Comparison of ENCODE assay signal across 14 cellular contexts in the genomic region with DNA sequence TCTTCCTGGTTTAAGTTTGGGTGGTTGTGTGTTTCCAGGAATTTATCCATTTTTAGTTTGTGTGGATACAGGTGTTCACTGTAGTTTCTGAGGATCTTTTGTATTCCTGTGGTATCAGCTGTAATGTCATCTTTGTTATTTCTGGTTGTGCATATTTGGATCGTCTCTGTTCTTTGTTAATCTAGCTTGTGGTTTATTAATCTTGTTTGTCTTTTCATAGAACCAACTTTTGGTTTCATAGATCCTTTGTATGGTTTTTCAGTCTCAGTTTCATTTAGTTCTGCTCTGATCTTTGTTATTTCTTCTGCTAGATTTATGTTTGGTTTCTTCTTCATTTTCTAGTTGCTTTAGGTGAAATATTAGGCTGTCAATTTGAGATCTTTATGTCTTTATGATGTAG.
DNase-seq lines count a peak whose midpoint lies in the region; ATAC-seq, FAIRE-seq and TF ChIP-seq lines count a peak whose summit lies in the region.
"Had no signal": no experiment of that assay in that cellular context is flagged by ENCODE, and none has a peak within 500 bp of the region (broad histone marks: within the 10 kb centered on the region; RNA-seq: fewer than 3 reads in every experiment).

No MANE protein-coding gene starts in this region.

- H3K4me1 ChIP-seq in GM12878 (ENCODE audit: control insufficient read depth, insufficient read depth, low read length) (no peaks in the 10 kb centered on the region), smooth muscle cell (ENCODE audit: low read depth) (no peaks in the 10 kb centered on the region)
- H3K4me1 ChIP-seq: esophagus squamous epithelium had no signal

- peak; percentile 84 for ATAC-seq in GM19324 (IDR thresholded peaks at IDR 0.05; ENCODE audit: low FRiP score, unreplicated experiment)
- ATAC-seq in GM21825 (IDR thresholded peaks at IDR 0.05; ENCODE audit: unreplicated experiment): peak; percentile 90
- ATAC-seq in HG03103 (IDR thresholded peaks at IDR 0.05; ENCODE audit: low read depth, unreplicated experiment): peak; percentile 84
- ATAC-seq in GM12878: peak; percentile 90
- ATAC-seq: activated naive CD4-positive, alpha-beta T cell treated with anti-CD3 and anti-CD28 coated beads, Interleukin-2, amount 50 U/mL, for 72 hours had no signal

- POLR2A ChIA-PET in GM12878 (lab: Charles Lee): interaction anchor here (0.5 kb wide), 1 partner anchor 27 kb away, joined by 4 read pairs; no protein-coding TSS in a partner anchor

- 0% methylated on average over 1 of the region's 1 CpG for WGBS in GM12878 (ENCODE audit: insufficient coverage, insufficient replicate concordance, low lambda C conversion rate, missing lambda C conversion rate)
- WGBS in smooth muscle cell (ENCODE audit: low lambda C conversion rate): 86% methylated on average over 1 of the region's 1 CpG

- no peaks in the 10 kb centered on the region; a peak in 2 of 4 replicates for H3K27me3 ChIP-seq in GM12878 (replicated peaks in 1 of 2; ENCODE audit: control insufficient read depth in 2 of 2, insufficient read depth in 2 of 2, low read length in 1 of 2)
- no peaks in the 10 kb centered on the region for H3K27me3 ChIP-seq in smooth muscle cell (ENCODE audit: low read depth)
- H3K27me3 ChIP-seq: esophagus squamous epithelium had no signal

- no peak for TF ChIP-seq RAD21 in GM12878 (IDR thresholded peaks at IDR 0.05; ENCODE audit: insufficient read depth, low read depth, low read length)

- DNase-seq in GM12878 (ENCODE audit: low read depth, low spot score) (no peak), smooth muscle cell (lab: John Stamatoyannopoulos, UW; ENCODE audit: unreplicated experiment) (no peak), frontal cortex (ENCODE audit: low spot score in 2 of 2) (no peak), RKO (ENCODE audit: low spot score) (no peak)
- DNase-seq in activated naive CD4-positive, alpha-beta T cell treated with anti-CD3 and anti-CD28 coated beads for 36 hours: no peak
- DNase-seq: activated CD4-positive, alpha-beta memory T cell treated with anti-CD3 and anti-CD28 coated beads for 36 hours; esophagus squamous epithelium; NCI-H2171; PC-9; T-helper 9 cell had no signal

- BruUV-seq in GM12878 (replicated peaks; lab: Mats Ljungman, UMichigan): no TSS peak

- no peak for TF ChIP-seq POLR2A in GM12878 (IDR thresholded peaks at IDR 0.05; ENCODE audit: low read depth, low read length)

- no peak for TF ChIP-seq EP300 in GM12878 (IDR thresholded peaks at IDR 0.05; ENCODE audit: borderline replicate concordance in 1 of 2, control insufficient read depth in 1 of 2, low read depth in 2 of 2, low read length in 2 of 2)

- H3K4me3 Mint-ChIP-seq in activated naive CD4-positive, alpha-beta T cell treated with anti-CD3 and anti-CD28 coated beads for 36 hours: no peak overlapping the region
- H3K4me3 Mint-ChIP-seq: activated CD4-positive, alpha-beta memory T cell treated with anti-CD3 and anti-CD28 coated beads for 36 hours had no signal

- no peak overlapping the region for H2AFZ ChIP-seq in GM12878 (ENCODE audit: control insufficient read depth, low read depth, low read length)
- H2AFZ ChIP-seq in smooth muscle cell (ENCODE audit: low read depth): no peak overlapping the region
- H2AFZ ChIP-seq: PC-9 had no signal

- H3K79me2 ChIP-seq in GM12878 (ENCODE audit: control insufficient read depth, insufficient read depth, low read length) (no peaks in the 10 kb centered on the region), smooth muscle cell (ENCODE audit: low read depth) (no peaks in the 10 kb centered on the region)

- no peaks in the 10 kb centered on the region for H3K27me3 Mint-ChIP-seq in activated naive CD4-positive, alpha-beta T cell treated with anti-CD3 and anti-CD28 coated beads for 36 hours (ENCODE audit: low read depth)
- H3K27me3 Mint-ChIP-seq: activated CD4-positive, alpha-beta memory T cell treated with anti-CD3 and anti-CD28 coated beads for 36 hours had no signal

- H4K20me1 ChIP-seq in GM12878 (ENCODE audit: control insufficient read depth, insufficient read depth) (no peaks in the 10 kb centered on the region), smooth muscle cell (ENCODE audit: low read depth) (no peaks in the 10 kb centered on the region)

- no peak overlapping the region for H3K27ac ChIP-seq in GM12878 (ENCODE audit: control insufficient read depth, insufficient read depth)
- no peak overlapping the region for H3K27ac ChIP-seq in smooth muscle cell (ENCODE audit: low read depth)
- H3K27ac ChIP-seq: esophagus squamous epithelium, PC-9 had no signal

- peak overlapping the region; percentile 39; the same call in 1 of the 2 replicates for H3K4me2 ChIP-seq in GM12878 (ENCODE audit: control insufficient read depth, insufficient read depth)
- H3K4me2 ChIP-seq in smooth muscle cell: no peak overlapping the region
- H3K4me2 ChIP-seq: PC-9 had no signal

- H3K4me1 Mint-ChIP-seq in activated naive CD4-positive, alpha-beta T cell treated with anti-CD3 and anti-CD28 coated beads for 36 hours (ENCODE audit: low read depth): no peaks in the 10 kb centered on the region

- H3K9me3 Mint-ChIP-seq in activated naive CD4-positive, alpha-beta T cell treated with anti-CD3 and anti-CD28 coated beads for 36 hours: peaks cover 9% of the 10 kb centered on the region

- intact Hi-C loops in GM12878 (cut with micrococcal nuclease; ENCODE audit: unreplicated experiment): loop anchor here (10.0 kb wide), 1 partner anchor 393 kb away; a partner anchor contains a TSS
- intact Hi-C loops in activated naive CD4-positive, alpha-beta T cell treated with anti-CD3 and anti-CD28 coated beads for 36 hours (cut with micrococcal nuclease): no loop called here

- FAIRE-seq in GM12878 (lab: Jason Lieb, UNC): peak; percentile 80
- no peak for FAIRE-seq in frontal cortex (lab: Jason Lieb, UNC)

- H3F3A ChIP-seq in smooth muscle cell (ENCODE audit: low read depth): no peaks in the 10 kb centered on the region

- H3K9ac ChIP-seq in GM12878 (ENCODE audit: control insufficient read depth, insufficient read depth, low read length) (no peak overlapping the region), smooth muscle cell (ENCODE audit: low read depth) (no peak overlapping the region)

- peak overlapping the region; percentile 13; the same call in 1 of the 2 replicates for H3K4me3 ChIP-seq in GM12878
- H3K4me3 ChIP-seq in smooth muscle cell: no peak overlapping the region
- H3K4me3 ChIP-seq: esophagus squamous epithelium, PC-9 had no signal

- H3K36me3 Mint-ChIP-seq in activated naive CD4-positive, alpha-beta T cell treated with anti-CD3 and anti-CD28 coated beads for 36 hours (ENCODE audit: low read depth): no peaks in the 10 kb centered on the region
- H3K36me3 Mint-ChIP-seq: activated CD4-positive, alpha-beta memory T cell treated with anti-CD3 and anti-CD28 coated beads for 36 hours; activated naive CD4-positive, alpha-beta T cell treated with anti-CD3 and anti-CD28 coated beads, Interleukin-2, amount 50 U/mL, for 72 hours had no signal

- SMC1A ChIA-PET in GM12878 (lab: Charles Lee; ENCODE audit: uncharacterized antibody, unreplicated experiment): interaction anchor here (0.7 to 1.5 kb wide), 6 partner anchors 11 to 191 kb away, joined by 3 to 6 read pairs (median 3); no protein-coding TSS in a partner anchor

- RAD21 ChIA-PET in GM12878 (lab: Charles Lee; ENCODE audit: unreplicated experiment): interaction anchor here (1.2 kb wide), 1 partner anchor 202 kb away, joined by 3 read pairs; no protein-coding TSS in a partner anchor

- CTCF ChIA-PET in GM12878 (lab: Yijun Ruan, JAX): no interaction called here
- CTCF ChIA-PET in activated naive CD4-positive, alpha-beta T cell treated with anti-CD3 and anti-CD28 coated beads for 36 hours (lab: Charles Lee): no interaction called here

- no peaks in the 10 kb centered on the region for H3K9me3 ChIP-seq in GM12878 (replicated peaks; ENCODE audit: control insufficient read depth, insufficient read depth, low read length)
- H3K9me3 ChIP-seq in smooth muscle cell (replicated peaks; ENCODE audit: low read depth): no peaks in the 10 kb centered on the region
- H3K9me3 ChIP-seq: esophagus squamous epithelium had no signal

- in situ Hi-C loops in GM12878 (cut with MboI): no loop called here

- no peak for TF ChIP-seq CTCF in GM12878 (IDR thresholded peaks at IDR 0.05 in 2 of 3, conservative IDR thresholded peaks at IDR 0.05 in 1 of 3; ENCODE audit: control insufficient read depth in 2 of 3, extremely low read depth in 1 of 3, insufficient read depth in 1 of 3, low read depth in 3 of 3, low read length in 3 of 3)
- no peak for TF ChIP-seq CTCF in smooth muscle cell (IDR thresholded peaks at IDR 0.05; ENCODE audit: borderline replicate concordance, insufficient read depth, poor library complexity, severe bottlenecking)

- H3K36me3 ChIP-seq in GM12878 (ENCODE audit: control insufficient read depth in 2 of 2, insufficient read depth in 2 of 2, low read length in 1 of 2) (no peaks in the 10 kb centered on the region), smooth muscle cell (ENCODE audit: low read depth) (no peaks in the 10 kb centered on the region)
- H3K36me3 ChIP-seq: esophagus squamous epithelium had no signal

- no peak overlapping the region for H3K27ac Mint-ChIP-seq in activated naive CD4-positive, alpha-beta T cell treated with anti-CD3 and anti-CD28 coated beads for 36 hours
- H3K27ac Mint-ChIP-seq: activated CD4-positive, alpha-beta memory T cell treated with anti-CD3 and anti-CD28 coated beads for 36 hours; activated naive CD4-positive, alpha-beta T cell treated with anti-CD3 and anti-CD28 coated beads, Interleukin-2, amount 50 U/mL, for 72 hours had no signal

TF ChIP-seq in GM12878, 131 proteins besides CTCF, POLR2A, EP300 and RAD21 (continues in another document):
- TF ChIP-seq RUNX3 (IDR thresholded peaks at IDR 0.05; ENCODE audit: low read length) (peak; percentile 66), MTA2 (IDR thresholded peaks at IDR 0.05; ENCODE audit: low read depth) (peak; percentile 74; the same call in 1 of the 2 replicates), GABPA (IDR thresholded peaks at IDR 0.05; ENCODE audit: low read depth) (no peak)
- TF ChIP-seq, protein P1, sequence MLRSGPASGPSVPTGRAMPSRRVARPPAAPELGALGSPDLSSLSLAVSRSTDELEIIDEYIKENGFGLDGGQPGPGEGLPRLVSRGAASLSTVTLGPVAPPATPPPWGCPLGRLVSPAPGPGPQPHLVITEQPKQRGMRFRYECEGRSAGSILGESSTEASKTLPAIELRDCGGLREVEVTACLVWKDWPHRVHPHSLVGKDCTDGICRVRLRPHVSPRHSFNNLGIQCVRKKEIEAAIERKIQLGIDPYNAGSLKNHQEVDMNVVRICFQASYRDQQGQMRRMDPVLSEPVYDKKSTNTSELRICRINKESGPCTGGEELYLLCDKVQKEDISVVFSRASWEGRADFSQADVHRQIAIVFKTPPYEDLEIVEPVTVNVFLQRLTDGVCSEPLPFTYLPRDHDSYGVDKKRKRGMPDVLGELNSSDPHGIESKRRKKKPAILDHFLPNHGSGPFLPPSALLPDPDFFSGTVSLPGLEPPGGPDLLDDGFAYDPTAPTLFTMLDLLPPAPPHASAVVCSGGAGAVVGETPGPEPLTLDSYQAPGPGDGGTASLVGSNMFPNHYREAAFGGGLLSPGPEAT (IDR thresholded peaks at IDR 0.05; ENCODE audit: low read depth): 0 out of 2 replicates have a peak, but pooled peaks have one; percentile 26
